ENCODE assay signal across 1 cellular context in the genomic region with DNA sequence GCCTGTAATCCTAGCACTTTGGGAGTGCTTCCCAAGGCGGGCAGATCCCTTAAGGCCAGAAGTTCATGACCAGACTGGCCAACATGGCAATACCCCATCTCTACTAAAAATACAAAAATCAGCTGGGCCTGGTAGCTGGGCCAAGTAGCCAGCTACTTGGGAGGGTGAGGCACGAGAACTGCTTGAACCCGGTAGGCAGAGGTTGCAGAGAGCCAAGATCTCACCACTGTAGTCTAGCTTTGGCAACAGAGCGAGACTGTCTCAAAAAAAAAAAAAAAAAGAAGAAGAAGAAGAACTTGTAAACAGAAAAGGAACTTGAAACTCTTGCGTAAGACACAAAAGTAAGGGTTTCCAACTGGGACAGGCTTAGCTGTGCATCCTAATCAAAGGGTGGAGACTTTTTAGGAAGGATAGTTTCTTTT.
TF ChIP-seq lines count a peak whose summit lies in the region.

No MANE protein-coding gene starts in this region.

TF ChIP-seq in WTC11, 78 proteins besides CTCF, POLR2A, EP300 and RAD21 (continued from another document):
- TF ChIP-seq, protein P1, sequence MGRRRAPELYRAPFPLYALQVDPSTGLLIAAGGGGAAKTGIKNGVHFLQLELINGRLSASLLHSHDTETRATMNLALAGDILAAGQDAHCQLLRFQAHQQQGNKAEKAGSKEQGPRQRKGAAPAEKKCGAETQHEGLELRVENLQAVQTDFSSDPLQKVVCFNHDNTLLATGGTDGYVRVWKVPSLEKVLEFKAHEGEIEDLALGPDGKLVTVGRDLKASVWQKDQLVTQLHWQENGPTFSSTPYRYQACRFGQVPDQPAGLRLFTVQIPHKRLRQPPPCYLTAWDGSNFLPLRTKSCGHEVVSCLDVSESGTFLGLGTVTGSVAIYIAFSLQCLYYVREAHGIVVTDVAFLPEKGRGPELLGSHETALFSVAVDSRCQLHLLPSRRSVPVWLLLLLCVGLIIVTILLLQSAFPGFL (CRISPR knock-in tag; IDR thresholded peaks at IDR 0.05; ENCODE audit: borderline replicate concordance): no peak
- no peak for TF ChIP-seq ZNF263 (CRISPR knock-in tag; IDR thresholded peaks at IDR 0.05; ENCODE audit: low read depth)
- TF ChIP-seq CREM (CRISPR knock-in tag; IDR thresholded peaks at IDR 0.05): no peak
- TF ChIP-seq, protein P2, sequence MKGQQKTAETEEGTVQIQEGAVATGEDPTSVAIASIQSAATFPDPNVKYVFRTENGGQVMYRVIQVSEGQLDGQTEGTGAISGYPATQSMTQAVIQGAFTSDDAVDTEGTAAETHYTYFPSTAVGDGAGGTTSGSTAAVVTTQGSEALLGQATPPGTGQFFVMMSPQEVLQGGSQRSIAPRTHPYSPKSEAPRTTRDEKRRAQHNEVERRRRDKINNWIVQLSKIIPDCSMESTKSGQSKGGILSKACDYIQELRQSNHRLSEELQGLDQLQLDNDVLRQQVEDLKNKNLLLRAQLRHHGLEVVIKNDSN (CRISPR knock-in tag; IDR thresholded peaks at IDR 0.05): no peak
- no peak for TF ChIP-seq NFATC4 (CRISPR knock-in tag; IDR thresholded peaks at IDR 0.05)
- TF ChIP-seq, protein P3, sequence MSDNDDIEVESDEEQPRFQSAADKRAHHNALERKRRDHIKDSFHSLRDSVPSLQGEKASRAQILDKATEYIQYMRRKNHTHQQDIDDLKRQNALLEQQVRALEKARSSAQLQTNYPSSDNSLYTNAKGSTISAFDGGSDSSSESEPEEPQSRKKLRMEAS (CRISPR knock-in tag; IDR thresholded peaks at IDR 0.05): no peak
